Comparison of ENCODE assay signal across 12 cellular contexts in the genomic region with DNA sequence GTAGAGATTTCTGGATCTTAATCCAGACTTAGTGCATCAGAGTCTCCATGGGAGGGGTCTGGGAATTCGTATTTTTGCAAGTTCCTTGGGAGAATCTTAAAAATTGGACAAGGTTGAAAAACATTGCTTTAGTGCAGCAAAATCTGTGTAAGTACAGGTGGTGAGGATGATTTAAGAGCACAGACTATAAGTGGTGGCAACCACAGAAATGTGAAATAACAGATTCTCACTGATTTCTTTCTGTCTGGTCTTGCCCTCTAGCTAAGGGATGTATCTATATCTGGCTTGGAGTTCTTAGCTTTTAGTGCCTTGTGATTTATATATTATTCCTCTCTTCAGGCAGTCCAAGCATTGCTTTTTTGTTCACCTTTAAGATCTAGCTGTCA.
DNase-seq lines count a peak whose midpoint lies in the region; ATAC-seq and TF ChIP-seq lines count a peak whose summit lies in the region.
"Had no signal": no experiment of that assay in that cellular context is flagged by ENCODE, and none has a peak within 500 bp of the region (broad histone marks: within the 10 kb centered on the region; RNA-seq: fewer than 3 reads in every experiment).

No MANE protein-coding gene starts in this region.

- POLR2A ChIA-PET in PC-3 (lab: Charles Lee; ENCODE audit: unreplicated experiment), result no interaction called here

- H3K14ac ChIP-seq in trophoblast cell (ENCODE audit: low read length), result no peak overlapping the region

- peaks cover 39% of the 10 kb centered on the region for H3K79me1 ChIP-seq in trophoblast cell (ENCODE audit: low read length)

- H3K4me3 ChIP-seq in DND-41 (ENCODE audit: low read depth in 1 of 2, low read length in 2 of 2) (no peak overlapping the region), PC-3 (ENCODE audit: low read length) (0 out of 2 replicates have a peak overlapping the region, but pooled peaks have one; percentile 4), ectodermal cell (ENCODE audit: insufficient read depth, low read depth, low read length) (no peak overlapping the region), trophoblast cell (ENCODE audit: low read depth, low read length) (no peak overlapping the region)
- H3K4me3 ChIP-seq: ovary, stomach had no signal

- H3K23ac ChIP-seq in trophoblast cell (ENCODE audit: low read length), result no peak overlapping the region

- H3F3A ChIP-seq in PC-3 (ENCODE audit: low read length, unreplicated experiment), result no peaks in the 10 kb centered on the region

- ATAC-seq in DND-41 (ENCODE audit: insufficient read depth, low read depth) (no peak), PC-3 (no peak), GM21529 (IDR thresholded peaks at IDR 0.05; ENCODE audit: unreplicated experiment) (no peak)

- no peak overlapping the region for H4K91ac ChIP-seq in trophoblast cell (ENCODE audit: low read depth, low read length)

- no peak overlapping the region for H2AFZ ChIP-seq in DND-41 (ENCODE audit: low read depth, low read length)
- H2AFZ ChIP-seq in PC-3 (ENCODE audit: low read length), result no peak overlapping the region
- H2AFZ ChIP-seq in trophoblast cell (ENCODE audit: insufficient read depth, low read length, poor library complexity), result no peak overlapping the region

- CTCF ChIA-PET in PC-3 (lab: Charles Lee), result no interaction called here

- H3K79me2 ChIP-seq in DND-41 (ENCODE audit: insufficient read depth, low read length), result peaks cover 77% of the 10 kb centered on the region
- H3K79me2 ChIP-seq in PC-3 (ENCODE audit: low read length), result peaks cover 94% of the 10 kb centered on the region
- peaks cover 13% of the 10 kb centered on the region for H3K79me2 ChIP-seq in trophoblast cell (ENCODE audit: control insufficient read depth, insufficient read depth, low read length, poor library complexity)

- H3K27ac ChIP-seq in DND-41 (ENCODE audit: low read length), result peak overlapping the region; percentile 78
- H3K27ac ChIP-seq in PC-3 (ENCODE audit: low read length), result peak overlapping the region; percentile 70
- H3K27ac ChIP-seq in ectodermal cell (ENCODE audit: insufficient read depth, low read depth, low read length, poor library complexity, severe bottlenecking), result peak overlapping the region; percentile 61
- H3K27ac ChIP-seq in trophoblast cell (ENCODE audit: low read depth, low read length), result peak overlapping the region; percentile 94
- H3K27ac ChIP-seq: ovary had no signal

- TF ChIP-seq CTCF in DND-41 (IDR thresholded peaks at IDR 0.05; ENCODE audit: borderline replicate concordance, extremely low read depth, low read length, poor library complexity, severe bottlenecking), result no peak
- no peak for TF ChIP-seq CTCF in PC-3 (conservative IDR thresholded peaks at IDR 0.05; ENCODE audit: low read depth, low read length)

- no peak overlapping the region for H3K18ac ChIP-seq in trophoblast cell (ENCODE audit: low read length)

- WGBS in ectodermal cell, 2 experiments, result 88 to 94% methylated on average over 1 of the region's 1 CpG
- no CpG with 5 or more reads among the region's 1 CpG for WGBS in trophoblast cell (ENCODE audit: extremely low coverage, insufficient coverage, insufficient read length)

- no peaks in the 10 kb centered on the region; the same call in 1 of the 2 replicates for H4K20me1 ChIP-seq in DND-41 (ENCODE audit: insufficient read depth, low read length)
- no peaks in the 10 kb centered on the region for H4K20me1 ChIP-seq in PC-3 (ENCODE audit: low read length)

- no peaks in the 10 kb centered on the region for H3K9me2 ChIP-seq in PC-3 (replicated peaks; ENCODE audit: low read length)

- H4K12ac ChIP-seq in trophoblast cell (ENCODE audit: low read depth, low read length), result no peak overlapping the region

- BruUV-seq in PC-3 (replicated peaks; lab: Mats Ljungman, UMichigan), result no TSS peak

- H3K4me2 ChIP-seq in DND-41 (ENCODE audit: insufficient read depth, low read length), result peak overlapping the region; percentile 55
- peak overlapping the region; percentile 62 for H3K4me2 ChIP-seq in PC-3 (ENCODE audit: low read length)
- peak overlapping the region; percentile 16 for H3K4me2 ChIP-seq in trophoblast cell (ENCODE audit: low read length)

- no peaks in the 10 kb centered on the region for H3K9me3 ChIP-seq in DND-41 (ENCODE audit: insufficient read depth, low read length, severe bottlenecking)
- no peaks in the 10 kb centered on the region for H3K9me3 ChIP-seq in PC-3 (ENCODE audit: low read length)
- H3K9me3 ChIP-seq in ectodermal cell (ENCODE audit: control insufficient read depth, low read length), result no peaks in the 10 kb centered on the region
- no peaks in the 10 kb centered on the region for H3K9me3 ChIP-seq in trophoblast cell (ENCODE audit: insufficient read depth, low read depth, low read length)
- H3K9me3 ChIP-seq: ovary, stomach had no signal

- no peak overlapping the region for H2BK5ac ChIP-seq in trophoblast cell (ENCODE audit: low read depth, low read length, poor library complexity)

- no peak overlapping the region for H4K8ac ChIP-seq in trophoblast cell (ENCODE audit: low read depth, low read length)

- H2BK12ac ChIP-seq in trophoblast cell (ENCODE audit: low read length), result no peak overlapping the region

- H3K27me3 ChIP-seq in DND-41 (ENCODE audit: insufficient read depth, low read length, poor library complexity) (no peaks in the 10 kb centered on the region), PC-3 (ENCODE audit: low read length) (no peaks in the 10 kb centered on the region), ectodermal cell (ENCODE audit: control insufficient read depth, insufficient read depth, low read length, poor library complexity, severe bottlenecking) (no peaks in the 10 kb centered on the region), trophoblast cell (ENCODE audit: insufficient read depth, low read length) (no peaks in the 10 kb centered on the region)
- H3K27me3 ChIP-seq: ovary, stomach had no signal

- no peak overlapping the region for H2AK5ac ChIP-seq in trophoblast cell (ENCODE audit: low read length)

- peak overlapping the region; percentile 27 for H2BK120ac ChIP-seq in trophoblast cell (ENCODE audit: insufficient read depth, low read length, poor library complexity)

- peaks cover 2% of the 10 kb centered on the region; the same call in 1 of the 2 replicates for H3K36me3 ChIP-seq in DND-41 (ENCODE audit: insufficient read depth, low read length)
- H3K36me3 ChIP-seq in PC-3 (ENCODE audit: low read depth, low read length), result peaks cover 5% of the 10 kb centered on the region; the same call in 1 of the 2 replicates
- H3K36me3 ChIP-seq in ectodermal cell (ENCODE audit: control insufficient read depth, insufficient read depth, low read length), result no peaks in the 10 kb centered on the region
- H3K36me3 ChIP-seq in trophoblast cell (ENCODE audit: control insufficient read depth in 1 of 2, insufficient read depth in 2 of 2, low read length in 2 of 2), result no peaks in the 10 kb centered on the region
- H3K36me3 ChIP-seq: ovary had no signal

- no peak for DNase-seq in DND-41
- DNase-seq in PC-3, result no peak
- DNase-seq in trophoblast cell, result no peak
- DNase-seq in NCI-H345 treated with DMSO at 0.1 percent for 48 hours (lab: John Stamatoyannopoulos, UW; ENCODE audit: unreplicated experiment), result no peak
- DNase-seq in NCI-H774 (lab: John Stamatoyannopoulos, UW), result no peak
- no peak for DNase-seq in NAMALWA (ENCODE audit: low spot score)
- DNase-seq: KG1, left colon, ovary, stomach had no signal

- H3K9ac ChIP-seq in DND-41 (ENCODE audit: low read depth, low read length), result 0 out of 2 replicates have a peak overlapping the region, but pooled peaks have one; percentile 41
- H3K9ac ChIP-seq in PC-3 (ENCODE audit: low read length), result no peak overlapping the region
- H3K9ac ChIP-seq in trophoblast cell (ENCODE audit: low read length), result no peak overlapping the region

- H3K4me1 ChIP-seq in DND-41 (ENCODE audit: insufficient read depth, low read length) (peaks cover 75% of the 10 kb centered on the region), PC-3 (ENCODE audit: insufficient read depth, low read length) (peaks cover 45% of the 10 kb centered on the region), ectodermal cell (ENCODE audit: control insufficient read depth, insufficient read depth, low read length) (peaks cover 24% of the 10 kb centered on the region), trophoblast cell (ENCODE audit: control insufficient read depth in 1 of 2, insufficient read depth in 2 of 2, low read length in 2 of 2) (peaks cover 20 to 35% of the 10 kb centered on the region in 2 experiments)

- no peak overlapping the region for H3K4ac ChIP-seq in trophoblast cell (ENCODE audit: low read depth, low read length)

- intact Hi-C loops in PC-3 (cut with micrococcal nuclease), result no loop called here
